Comparison of ENCODE assay signal across 18 cellular contexts in genomic region chr2:149001496-149001895, GRCh38. TPM values are rescaled to one million over a fixed set of nuclear protein-coding genes. Genes with fewer than 3 reads are reported as not detected.
"Had no signal": no experiment of that assay in that cellular context is flagged by ENCODE, and none has a peak within 500 bp of the region (broad histone marks: within the 10 kb centered on the region; RNA-seq: fewer than 3 reads in every experiment).

No MANE protein-coding gene starts in this region.

- H3K9me3 Mint-ChIP-seq: natural killer cell treated with Interleukin-12 subunit alpha and Interleukin-12 subunit beta and Interleukin-15 and Interleukin-18, amount 100 ng/mL, for 72 hours; stimulated activated naive B cell treated with anti-CD40 and anti-IgM and Interleukin-4, amounts not matched to agents 10 μg/mL and 1 μg/mL and 100 μg/mL, for 72 hours had no signal

- H3K27ac ChIP-seq: colonic mucosa, neutrophil, parathyroid adenoma, tibial nerve, WERI-Rb-1 had no signal

- H3K4me3 Mint-ChIP-seq: activated naive CD8-positive, alpha-beta T cell; natural killer cell treated with Interleukin-12 subunit alpha and Interleukin-12 subunit beta and Interleukin-15 and Interleukin-18, amount 100 ng/mL, for 72 hours; stimulated activated naive B cell treated with anti-CD40 and anti-IgM and Interleukin-4, amounts not matched to agents 10 μg/mL and 1 μg/mL and 100 μg/mL, for 72 hours had no signal

- H3K4me1 Mint-ChIP-seq: stimulated activated naive B cell treated with anti-CD40 and anti-IgM and Interleukin-4, amounts not matched to agents 10 μg/mL and 1 μg/mL and 100 μg/mL, for 72 hours had no signal

- H2AFZ ChIP-seq: parathyroid adenoma had no signal

- H3K27me3 Mint-ChIP-seq: activated naive CD8-positive, alpha-beta T cell had no signal

- H3K27ac Mint-ChIP-seq: activated naive CD8-positive, alpha-beta T cell; natural killer cell treated with Interleukin-12 subunit alpha and Interleukin-12 subunit beta and Interleukin-15 and Interleukin-18, amount 100 ng/mL, for 72 hours; stimulated activated naive B cell treated with anti-CD40 and anti-IgM and Interleukin-4, amounts not matched to agents 10 μg/mL and 1 μg/mL and 100 μg/mL, for 72 hours had no signal

- H3K4me1 ChIP-seq: colonic mucosa, parathyroid adenoma had no signal

- H3K9ac ChIP-seq: parathyroid adenoma had no signal

- ATAC-seq: left cardiac atrium; natural killer cell treated with Interleukin-12 subunit alpha and Interleukin-12 subunit beta and Interleukin-15 and Interleukin-18, amount 100 ng/mL, for 72 hours; sciatic nerve; stimulated activated naive B cell treated with anti-CD40 and anti-IgM and Interleukin-4, amounts not matched to agents 10 μg/mL and 1 μg/mL and 100 μg/mL, for 72 hours had no signal

- H3K9me3 ChIP-seq: colonic mucosa, neutrophil, tibial nerve had no signal

- H3K4me3 ChIP-seq: colonic mucosa, tibial nerve had no signal

- H3K36me3 ChIP-seq: colonic mucosa, neutrophil, tibial nerve, WERI-Rb-1 had no signal

- H3K36me3 Mint-ChIP-seq: natural killer cell treated with Interleukin-12 subunit alpha and Interleukin-12 subunit beta and Interleukin-15 and Interleukin-18, amount 100 ng/mL, for 72 hours had no signal

- DNase-seq: activated CD4-positive, alpha-beta T cell treated with anti-CD3 and anti-CD28 coated beads, Interleukin-2, amount 50 U/mL, for 4 hours; activated gamma-delta T cell treated with Interleukin-2 at 50 U/mL for 16 hours; colonic mucosa; left cardiac atrium; mesenchymal stem cell; stimulated activated CD4-positive, alpha-beta T cell treated with anti-CD3 and anti-CD28 coated beads, Interleukin-4, amount 100 ng/mL, for 4 hours; stimulated activated naive B cell treated with anti-CD40 and anti-IgM and Interleukin-4, amounts not matched to agents 10 μg/mL and 1 μg/mL and 100 μg/mL, for 72 hours; SW 1271; T-helper 2 cell; WERI-Rb-1 had no signal

- H3K79me2 ChIP-seq: parathyroid adenoma had no signal

- H3K27me3 ChIP-seq: colonic mucosa, tibial nerve had no signal

RNA-seq across cellular contexts. Expression of gene LYPD6B, which starts 37.0 kb away (rescaled TPM):
- total RNA-seq: activated CD8-positive, alpha-beta memory T cell treated with anti-CD3 and anti-CD28 coated beads for 36 hours; cardiac septum; left cardiac atrium; natural killer cell treated with Interleukin-12 subunit alpha and Interleukin-12 subunit beta and Interleukin-15 and Interleukin-18, amount 100 ng/mL, for 72 hours; sciatic nerve; tibial nerve had no signal
